1 cellular context compared by ENCODE assay signal in the genomic region with DNA sequence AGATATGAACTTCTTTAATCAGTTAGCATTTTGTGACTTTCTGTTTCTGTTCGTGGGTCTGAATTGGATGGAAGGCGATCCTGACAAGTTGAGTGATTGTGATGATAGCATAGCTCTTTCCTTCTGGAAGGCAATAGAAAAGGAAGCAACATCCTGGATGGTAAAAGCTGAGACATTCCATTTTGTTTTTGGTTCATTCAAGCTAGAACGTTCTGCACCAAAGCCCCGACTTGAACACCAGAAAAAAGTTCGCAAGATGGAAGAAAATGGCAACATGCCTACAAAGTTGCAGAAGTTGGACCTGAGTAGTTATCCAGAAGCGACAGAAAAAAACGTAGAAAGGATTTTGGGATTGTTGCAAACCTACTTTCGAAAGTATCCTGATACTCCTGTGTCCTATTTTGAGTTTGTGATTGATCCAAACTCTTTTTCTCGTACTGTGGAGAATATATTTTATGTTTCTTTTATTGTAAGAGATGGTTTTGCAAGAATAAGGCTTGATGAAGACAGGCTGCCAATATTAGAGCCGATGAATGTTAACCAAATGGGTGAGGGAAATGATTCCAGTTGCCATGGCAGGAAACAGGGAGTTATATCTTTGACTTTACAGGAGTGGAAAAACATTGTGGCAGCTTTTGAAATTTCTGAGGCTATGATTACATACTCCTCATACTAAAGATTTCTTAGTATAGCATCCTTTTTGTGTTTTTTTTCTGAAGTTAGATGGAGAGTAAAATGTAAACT.
TF ChIP-seq lines count a peak whose summit lies in the region.

No MANE protein-coding gene starts in this region.

TF ChIP-seq in H1, 55 proteins besides CTCF, POLR2A, EP300 and RAD21:
- no peak for TF ChIP-seq POLR2AphosphoS5 (IDR thresholded peaks at IDR 0.05; ENCODE audit: low read depth, low read length)
- no peak for TF ChIP-seq CTBP2 (IDR thresholded peaks at IDR 0.05; ENCODE audit: borderline replicate concordance, insufficient read depth, insufficient read length, low read length)
- no peak for TF ChIP-seq SP2 (IDR thresholded peaks at IDR 0.05; ENCODE audit: low read length)
- TF ChIP-seq RXRA (IDR thresholded peaks at IDR 0.05; ENCODE audit: insufficient read depth, low read depth, low read length), result no peak
- TF ChIP-seq, protein P1, sequence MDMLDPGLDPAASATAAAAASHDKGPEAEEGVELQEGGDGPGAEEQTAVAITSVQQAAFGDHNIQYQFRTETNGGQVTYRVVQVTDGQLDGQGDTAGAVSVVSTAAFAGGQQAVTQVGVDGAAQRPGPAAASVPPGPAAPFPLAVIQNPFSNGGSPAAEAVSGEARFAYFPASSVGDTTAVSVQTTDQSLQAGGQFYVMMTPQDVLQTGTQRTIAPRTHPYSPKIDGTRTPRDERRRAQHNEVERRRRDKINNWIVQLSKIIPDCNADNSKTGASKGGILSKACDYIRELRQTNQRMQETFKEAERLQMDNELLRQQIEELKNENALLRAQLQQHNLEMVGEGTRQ (IDR thresholded peaks at IDR 0.05; ENCODE audit: low read length), result no peak
- TF ChIP-seq, protein P2, sequence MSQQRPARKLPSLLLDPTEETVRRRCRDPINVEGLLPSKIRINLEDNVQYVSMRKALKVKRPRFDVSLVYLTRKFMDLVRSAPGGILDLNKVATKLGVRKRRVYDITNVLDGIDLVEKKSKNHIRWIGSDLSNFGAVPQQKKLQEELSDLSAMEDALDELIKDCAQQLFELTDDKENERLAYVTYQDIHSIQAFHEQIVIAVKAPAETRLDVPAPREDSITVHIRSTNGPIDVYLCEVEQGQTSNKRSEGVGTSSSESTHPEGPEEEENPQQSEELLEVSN (IDR thresholded peaks at IDR 0.05), result no peak
- no peak for TF ChIP-seq NANOG (IDR thresholded peaks at IDR 0.05; ENCODE audit: insufficient read depth, low read depth, low read length, poor library complexity, severe bottlenecking)
- TF ChIP-seq GTF2F1 (IDR thresholded peaks at IDR 0.05; ENCODE audit: borderline replicate concordance, low read depth, low read length), result no peak
- TF ChIP-seq EZH2 (IDR thresholded peaks at IDR 0.05; ENCODE audit: low read depth, low read length, severe bottlenecking), result no peak
